6 cellular contexts compared by ENCODE assay signal in genomic region chr6:88311561-88311960, GRCh38.
"Had no signal": no experiment of that assay in that cellular context is flagged by ENCODE, and none has a peak within 500 bp of the region (broad histone marks: within the 10 kb centered on the region; RNA-seq: fewer than 3 reads in every experiment).

No MANE protein-coding gene starts in this region.

- H3K4me3 ChIP-seq: GM23338, K562 had no signal

- H3K4me3 Mint-ChIP-seq: GM23338, H9 had no signal

- H3K4me2 ChIP-seq: GM23338 had no signal

- ATAC-seq: GM23338, K562 had no signal

- H2AFZ ChIP-seq: GM23338 had no signal

- DNase-seq: H9, HCEC 1CT, IMR-90, KG1 had no signal

- H3K4me1 Mint-ChIP-seq: GM23338 had no signal

- H3K9me3 Mint-ChIP-seq: GM23338, H9 had no signal

- H3K27ac Mint-ChIP-seq: GM23338, H9 had no signal
